ENCODE assay signal across 21 cellular contexts in genomic region chr12:10661338-10661737, GRCh38. TPM values are rescaled to one million over a fixed set of nuclear protein-coding genes. Genes with fewer than 3 reads are reported as not detected.
A peak's percentile ranks its signal among the peaks of the same experiment; 100 is the strongest.
DNase-seq lines count a peak whose midpoint lies in the region; ATAC-seq and TF ChIP-seq lines count a peak whose summit lies in the region.
"Had no signal": no experiment of that assay in that cellular context is flagged by ENCODE, and none has a peak within 500 bp of the region (broad histone marks: within the 10 kb centered on the region; RNA-seq: fewer than 3 reads in every experiment).

No MANE protein-coding gene starts in this region.

- no peak for TF ChIP-seq CTCF in fibroblast of pulmonary artery (IDR thresholded peaks at IDR 0.05; ENCODE audit: low read length, missing control alignments)
- no peak for TF ChIP-seq CTCF in stomach (IDR thresholded peaks at IDR 0.05)

- no peak for TF ChIP-seq POLR2A in stomach (IDR thresholded peaks at IDR 0.05)

- no peaks in the 10 kb centered on the region for H3K27me3 ChIP-seq in stomach
- H3K27me3 ChIP-seq: upper lobe of left lung had no signal

- WGBS in stomach, 5 donors, result 29 to 45% (median 33%) methylated on average over 3 of the region's 3 CpGs

- intact Hi-C loops in stomach (cut with DNase I; ENCODE audit: low total_unique reads), result no loop called here

- H3K4me1 ChIP-seq in stomach, result peaks cover 0 to 6% (median 5%) of the 10 kb centered on the region in 4 donors
- H3K4me1 ChIP-seq: upper lobe of left lung had no signal

- H3K4me3 ChIP-seq in fibroblast of pulmonary artery (replicated peaks; ENCODE audit: low read depth, low read length) (no peak overlapping the region), stomach (no peak overlapping the region)
- H3K4me3 ChIP-seq: upper lobe of left lung had no signal

- TF ChIP-seq EP300 in stomach (IDR thresholded peaks at IDR 0.05), result no peak

- no peaks in the 10 kb centered on the region for H3K36me3 ChIP-seq in stomach
- H3K36me3 ChIP-seq: upper lobe of left lung had no signal

- DNase-seq in SIG-M5 treated with dmso at 0.1 percent for 504 hours (lab: John Stamatoyannopoulos, UW; ENCODE audit: unreplicated experiment) (peak; percentile 14), SIG-M5 (lab: John Stamatoyannopoulos, UW) (no peak), RKO (ENCODE audit: low spot score) (peak; percentile 21), fibroblast of pulmonary artery (ENCODE audit: low read depth) (peak; percentile 12), stomach (no peak), amygdala (lab: John Stamatoyannopoulos, UW) (no peak), T-helper 2 cell (no peak)
- DNase-seq: activated CD4-positive, alpha-beta T cell treated with anti-CD3 and anti-CD28 coated beads for 4 hours; activated naive CD4-positive, alpha-beta T cell treated with anti-CD3 and anti-CD28 coated beads for 36 hours; CD8-positive, alpha-beta T cell; DMS79 treated with DMSO at 0.1 percent for 48 hours; erythroblast; islet precursor cell; NCI-H2081 treated with DMSO at 0.1 percent for 48 hours; NCI-H524 treated with DMSO at 0.1 percent for 48 hours; SK-N-SH; stimulated activated naive CD4-positive, alpha-beta T cell treated with Interleukin-2 at 50 U/mL for 16 hours; upper lobe of left lung had no signal

- ATAC-seq in GM21528 (IDR thresholded peaks at IDR 0.05; ENCODE audit: low FRiP score, unreplicated experiment), result no peak
- ATAC-seq: CD8-positive, alpha-beta T cell had no signal

- peak overlapping the region in 4 of 5 donors; percentile 7 to 56 (median 26) for H3K27ac ChIP-seq in stomach
- H3K27ac ChIP-seq: upper lobe of left lung had no signal

- H3K9me3 ChIP-seq in stomach, result peaks cover 0 to 7% (median 0%) of the 10 kb centered on the region in 4 donors
- H3K9me3 ChIP-seq: SK-N-SH had no signal

RNA-seq across cellular contexts. Expression of gene STYK1, which starts 12.5 kb away (rescaled TPM):
- total RNA-seq in stomach, result 10 to 100 TPM in 3 of 5 donors, 1 to 10 TPM in 2; 2.3 to 23.7 (median 12.0) TPM
- 1 to 10 TPM; 2.5 to 4.4 (median 4.3) TPM for polyA plus RNA-seq in stomach
- total RNA-seq: activated naive CD4-positive, alpha-beta T cell treated with anti-CD3 and anti-CD28 coated beads for 36 hours; neural crest cell; OCI-LY7 had no signal
- polyA plus RNA-seq: SK-N-SH had no signal

RNA-seq across cellular contexts. Expression of gene MAGOHB, which starts 47.9 kb away (rescaled TPM):
- total RNA-seq in stomach, result 10 to 100 TPM in 2 of 5 donors, 1 to 10 TPM in 2, under 1 TPM in 1; 0.58 to 33.2 (median 7.2) TPM
- 10 to 100 TPM; 24.0 to 26.7 (median 25.1) TPM for polyA plus RNA-seq in stomach

Comparison
In these comparisons a context has a peak if more than half of its experiments do, and no peak if none do; other contexts are left out.
1. DNase-seq: peak in SIG-M5 treated with dmso at 0.1 percent for 504 hours (single experiment), RKO (single experiment) and fibroblast of pulmonary artery (single experiment); none in SIG-M5 (single experiment), stomach (single experiment), amygdala (0 of 56) and T-helper 2 cell (0 of 5).